In genomic region chr6:134288538-134289203, GRCh38 we compare ENCODE assay signal across 8 cellular contexts. TPM values are rescaled to one million over a fixed set of nuclear protein-coding genes. Genes with fewer than 3 reads are reported as not detected.
DNase-seq lines count a peak whose midpoint lies in the region; ATAC-seq and TF ChIP-seq lines count a peak whose summit lies in the region.

No MANE protein-coding gene starts in this region.

- ATAC-seq in GM18505 (IDR thresholded peaks at IDR 0.05; ENCODE audit: unreplicated experiment) (peak; percentile 65), HG02610 (IDR thresholded peaks at IDR 0.05; ENCODE audit: unreplicated experiment) (peak; percentile 84), PC-3 (no peak)

- H3K27ac ChIP-seq in PC-3 (ENCODE audit: low read length) = peak overlapping the region; percentile 66
- peak overlapping the region; percentile 33 for H3K27ac ChIP-seq in trophoblast cell (ENCODE audit: low read depth, low read length)

- no peak overlapping the region for H3K23ac ChIP-seq in trophoblast cell (ENCODE audit: low read length)

- H3K18ac ChIP-seq in trophoblast cell (ENCODE audit: low read length) = no peak overlapping the region

- H3K14ac ChIP-seq in trophoblast cell (ENCODE audit: low read length) = no peak overlapping the region

- H3K36me3 ChIP-seq in PC-3 (ENCODE audit: low read depth, low read length) (no peaks in the 10 kb centered on the region), trophoblast cell (ENCODE audit: control insufficient read depth in 1 of 2, insufficient read depth in 2 of 2, low read length in 2 of 2) (no peaks in the 10 kb centered on the region)

- no peaks in the 10 kb centered on the region for H3K79me2 ChIP-seq in PC-3 (ENCODE audit: low read length)
- H3K79me2 ChIP-seq in trophoblast cell (ENCODE audit: control insufficient read depth, insufficient read depth, low read length, poor library complexity) = no peaks in the 10 kb centered on the region

- H3K27me3 ChIP-seq in PC-3 (ENCODE audit: low read length) = no peaks in the 10 kb centered on the region
- H3K27me3 ChIP-seq in trophoblast cell (ENCODE audit: insufficient read depth, low read length) = no peaks in the 10 kb centered on the region

- H3K4me3 ChIP-seq in PC-3 (ENCODE audit: low read length) (no peak overlapping the region), choroid plexus epithelial cell (ENCODE audit: low read depth, low read length) (no peak overlapping the region), trophoblast cell (ENCODE audit: low read depth, low read length) (no peak overlapping the region)

- H3K9me2 ChIP-seq in PC-3 (replicated peaks; ENCODE audit: low read length) = no peaks in the 10 kb centered on the region

- intact Hi-C loops in PC-3 (cut with micrococcal nuclease) = no loop called here

- H4K8ac ChIP-seq in trophoblast cell (ENCODE audit: low read depth, low read length) = no peak overlapping the region

- TF ChIP-seq POLR2A in GM18505 (IDR thresholded peaks at IDR 0.05; ENCODE audit: borderline replicate concordance, extremely low read depth, insufficient read depth, insufficient read length) = no peak

- no CpG with 5 or more reads among the region's 3 CpGs for WGBS in trophoblast cell (ENCODE audit: extremely low coverage, insufficient coverage, insufficient read length)

- H4K12ac ChIP-seq in trophoblast cell (ENCODE audit: low read depth, low read length) = no peak overlapping the region

- POLR2A ChIA-PET in PC-3 (lab: Charles Lee; ENCODE audit: unreplicated experiment) = interaction anchor here (0.6 kb wide), 1 partner anchor 474 kb away, joined by 6 read pairs; no protein-coding TSS in a partner anchor

- H2AFZ ChIP-seq in PC-3 (ENCODE audit: low read length) = no peak overlapping the region
- H2AFZ ChIP-seq in trophoblast cell (ENCODE audit: insufficient read depth, low read length, poor library complexity) = no peak overlapping the region

- BruUV-seq in PC-3 (replicated peaks; lab: Mats Ljungman, UMichigan) = no TSS peak

- DNase-seq in PC-3 (peak; percentile 61), choroid plexus epithelial cell (ENCODE audit: low read depth) (peak; percentile 97), trophoblast cell (peak; percentile 48 to 92), NCI-H146 (lab: John Stamatoyannopoulos, UW) (no peak), NCI-H524 treated with DMSO at 0.1 percent for 48 hours (lab: John Stamatoyannopoulos, UW) (no peak), mesenteric fat pad (ENCODE audit: low spot score) (no peak)

- no peak overlapping the region for H2BK120ac ChIP-seq in trophoblast cell (ENCODE audit: insufficient read depth, low read length, poor library complexity)

- H3K9me3 ChIP-seq in PC-3 (ENCODE audit: low read length) (no peaks in the 10 kb centered on the region), trophoblast cell (ENCODE audit: insufficient read depth, low read depth, low read length) (no peaks in the 10 kb centered on the region)

- no peak overlapping the region for H3K4ac ChIP-seq in trophoblast cell (ENCODE audit: low read depth, low read length)

- no peak overlapping the region for H2AK5ac ChIP-seq in trophoblast cell (ENCODE audit: low read length)

- H3F3A ChIP-seq in PC-3 (ENCODE audit: low read length, unreplicated experiment) = no peaks in the 10 kb centered on the region

- no peak overlapping the region for H2BK12ac ChIP-seq in trophoblast cell (ENCODE audit: low read length)

- H3K79me1 ChIP-seq in trophoblast cell (ENCODE audit: low read length) = peaks cover 2% of the 10 kb centered on the region

- no peak for TF ChIP-seq CTCF in PC-3 (conservative IDR thresholded peaks at IDR 0.05; ENCODE audit: low read depth, low read length)
- no peak for TF ChIP-seq CTCF in choroid plexus epithelial cell (conservative IDR thresholded peaks at IDR 0.05; ENCODE audit: low read depth, low read length)

- H4K20me1 ChIP-seq in PC-3 (ENCODE audit: low read length) = no peaks in the 10 kb centered on the region

- no peak overlapping the region for H3K4me2 ChIP-seq in PC-3 (ENCODE audit: low read length)
- H3K4me2 ChIP-seq in trophoblast cell (ENCODE audit: low read length) = no peak overlapping the region

- H3K4me1 ChIP-seq in PC-3 (ENCODE audit: insufficient read depth, low read length) (peaks cover 12% of the 10 kb centered on the region), trophoblast cell (ENCODE audit: control insufficient read depth in 1 of 2, insufficient read depth in 2 of 2, low read length in 2 of 2) (no peaks in the 10 kb centered on the region)

- no peak overlapping the region for H4K91ac ChIP-seq in trophoblast cell (ENCODE audit: low read depth, low read length)

- no peak overlapping the region for H2BK5ac ChIP-seq in trophoblast cell (ENCODE audit: low read depth, low read length, poor library complexity)

- CTCF ChIA-PET in PC-3 (lab: Charles Lee) = no interaction called here

- H3K9ac ChIP-seq in PC-3 (ENCODE audit: low read length) = no peak overlapping the region
- no peak overlapping the region for H3K9ac ChIP-seq in trophoblast cell (ENCODE audit: low read length)

RNA-seq across cellular contexts. Expression of gene SGK1, which starts 29.2 kb away (rescaled TPM):
- 91.6 and 95.2 TPM in 2 replicates for total RNA-seq in PC-3 (2014; rRNA removed)
- 261 and 288 TPM in 2 replicates for polyA plus RNA-seq in trophoblast cell (2013)
- total RNA-seq in mesenteric fat pad = 265 TPM

Comparison
In these comparisons a context has a peak if more than half of its experiments do, and no peak if none do; other contexts are left out.
1. DNase-seq: peak in PC-3 (single experiment), choroid plexus epithelial cell (single experiment) and trophoblast cell (2 of 2); none in NCI-H146 (single experiment), NCI-H524 treated with DMSO at 0.1 percent for 48 hours (single experiment) and mesenteric fat pad (single experiment).